In genomic region chr6:137316626-137317025, GRCh38 we compare ENCODE assay signal across 14 cellular contexts.
"Had no signal": no experiment of that assay in that cellular context is flagged by ENCODE, and none has a peak within 500 bp of the region (broad histone marks: within the 10 kb centered on the region; RNA-seq: fewer than 3 reads in every experiment).

No MANE protein-coding gene starts in this region.

- DNase-seq: activated CD4-positive, alpha-beta T cell treated with anti-CD3 and anti-CD28 coated beads for 4 hours; activated CD8-positive, alpha-beta memory T cell treated with anti-CD3 and anti-CD28 coated beads, Interleukin-2, amount 50 U/mL, for 4 hours; activated CD8-positive, alpha-beta T cell treated with anti-CD3 and anti-CD28 coated beads for 36 hours; colonic mucosa; effector CD4-positive, alpha-beta T cell; hypothalamus; kidney glomerular epithelial cell; pancreas; retina; tibial artery had no signal

- H3K4me3 Mint-ChIP-seq: activated CD8-positive, alpha-beta T cell treated with anti-CD3 and anti-CD28 coated beads for 36 hours; neural progenitor cell had no signal

- H3K9me3 ChIP-seq: colonic mucosa, pancreas, tibial artery, vagina had no signal

- H3K4me1 ChIP-seq: neural progenitor cell, pancreas, vagina had no signal

- H3K9me3 Mint-ChIP-seq: activated CD8-positive, alpha-beta T cell treated with anti-CD3 and anti-CD28 coated beads for 36 hours had no signal

- H3K4me2 ChIP-seq: neural progenitor cell, smooth muscle cell had no signal

- H3K36me3 Mint-ChIP-seq: neural progenitor cell had no signal

- H3K27me3 Mint-ChIP-seq: activated CD8-positive, alpha-beta T cell treated with anti-CD3 and anti-CD28 coated beads for 36 hours had no signal

- ATAC-seq: activated CD8-positive, alpha-beta T cell treated with anti-CD3 and anti-CD28 coated beads for 36 hours; pancreas had no signal

- H3K4me3 ChIP-seq: cardiac muscle cell, colonic mucosa, neural progenitor cell, pancreas, smooth muscle cell, tibial artery, vagina had no signal

- H3K27me3 ChIP-seq: cardiac muscle cell, colonic mucosa, neural progenitor cell, pancreas, tibial artery, vagina had no signal

- H2AFZ ChIP-seq: neural progenitor cell had no signal

- H3K27ac Mint-ChIP-seq: activated CD8-positive, alpha-beta T cell treated with anti-CD3 and anti-CD28 coated beads for 36 hours; neural progenitor cell had no signal

- H3K27ac ChIP-seq: cardiac muscle cell, colonic mucosa, neural progenitor cell, pancreas, tibial artery, vagina had no signal

- H3K36me3 ChIP-seq: cardiac muscle cell, colonic mucosa, neural progenitor cell, pancreas, tibial artery, vagina had no signal

- H3K9ac ChIP-seq: neural progenitor cell had no signal
